31 cellular contexts compared by ENCODE assay signal in genomic region chr5:76314643-76315042, GRCh38.
"Had no signal": no experiment of that assay in that cellular context is flagged by ENCODE, and none has a peak within 500 bp of the region (broad histone marks: within the 10 kb centered on the region; RNA-seq: fewer than 3 reads in every experiment).

No MANE protein-coding gene starts in this region.

- H3K27ac Mint-ChIP-seq: activated CD4-positive, alpha-beta memory T cell treated with anti-CD3 and anti-CD28 coated beads for 36 hours; activated CD4-positive, alpha-beta T cell treated with anti-CD3 and anti-CD28 coated beads for 36 hours; activated CD4-positive, alpha-beta T cell treated with anti-CD3 and anti-CD28 coated beads, Interleukin-2, amount 10 ng/mL, durations not matched to agents 24 days and 14 days; activated naive CD8-positive, alpha-beta T cell; activated T-cell treated with anti-CD3 and anti-CD28 coated beads, Interleukin-2, amount 50 U/mL, for 24 hours; activated T-helper 17 cell treated with anti-CD3 and anti-CD28 coated beads, Interleukin-2, amount 50 U/mL, for 72 hours had no signal

- H3K36me3 ChIP-seq: brain microvascular endothelial cell, esophagus squamous epithelium, gastroesophageal sphincter had no signal

- FAIRE-seq: astrocyte, colon, endometrium, endothelial cell of umbilical vein had no signal

- H3K9me3 Mint-ChIP-seq: activated CD4-positive, alpha-beta memory T cell treated with anti-CD3 and anti-CD28 coated beads for 36 hours; activated CD4-positive, alpha-beta T cell treated with anti-CD3 and anti-CD28 coated beads, Interleukin-2, amount 10 ng/mL, durations not matched to agents 24 days and 14 days; activated T-cell treated with anti-CD3 and anti-CD28 coated beads, Interleukin-2, amount 50 U/mL, for 24 hours; activated T-helper 17 cell treated with anti-CD3 and anti-CD28 coated beads, Interleukin-2, amount 50 U/mL, for 72 hours had no signal

- DNase-seq: activated CD4-positive, alpha-beta memory T cell treated with anti-CD3 and anti-CD28 coated beads for 36 hours; activated CD4-positive, alpha-beta T cell treated with anti-CD3 and anti-CD28 coated beads for 36 hours; activated CD4-positive, alpha-beta T cell treated with anti-CD3 and anti-CD28 coated beads, Interleukin-2, amount 10 ng/mL, durations not matched to agents 24 days and 14 days; activated CD4-positive, CD25-positive, alpha-beta regulatory T cell; activated CD4-positive, CD25-positive, alpha-beta regulatory T cell treated with anti-CD3 and anti-CD28 coated beads, Interleukin-2, amount 50 U/mL, for 72 hours; activated CD8-positive, alpha-beta memory T cell treated with anti-CD3 and anti-CD28 coated beads, Interleukin-2, amount 50 U/mL, for 48 hours; activated effector memory CD4-positive, alpha-beta T cell treated with Interleukin-2 at 50 U/mL for 16 hours; activated gamma-delta T cell treated with Interleukin-2 at 50 U/mL for 16 hours; activated naive CD4-positive, alpha-beta T cell treated with anti-CD3 and anti-CD28 coated beads, Interleukin-2, amount 50 U/mL, for 16 hours; activated naive CD4-positive, alpha-beta T cell treated with Interleukin-2 at 50 U/mL for 16 hours; activated T-cell treated with anti-CD3 and anti-CD28 coated beads for 4 hours; activated T-cell treated with anti-CD3 and anti-CD28 coated beads, Interleukin-2, amount 50 U/mL, for 24 hours; amniotic stem cell; anterior cingulate cortex; brain microvascular endothelial cell; caudate nucleus; cortex of kidney; dermis blood vessel endothelial cell; effector CD8-positive, alpha-beta T cell; esophagus squamous epithelium; foreskin melanocyte; T-helper 1 cell; T-helper 2 cell had no signal

- H3K36me3 Mint-ChIP-seq: activated CD4-positive, alpha-beta memory T cell treated with anti-CD3 and anti-CD28 coated beads for 36 hours; activated naive CD8-positive, alpha-beta T cell had no signal

- H3K27me3 Mint-ChIP-seq: activated CD4-positive, alpha-beta memory T cell treated with anti-CD3 and anti-CD28 coated beads for 36 hours; activated CD4-positive, alpha-beta T cell treated with anti-CD3 and anti-CD28 coated beads for 36 hours; activated CD4-positive, alpha-beta T cell treated with anti-CD3 and anti-CD28 coated beads, Interleukin-2, amount 10 ng/mL, durations not matched to agents 24 days and 14 days; activated naive CD8-positive, alpha-beta T cell; activated T-cell treated with anti-CD3 and anti-CD28 coated beads, Interleukin-2, amount 50 U/mL, for 24 hours; activated T-helper 17 cell treated with anti-CD3 and anti-CD28 coated beads, Interleukin-2, amount 50 U/mL, for 72 hours had no signal

- H3K4me3 ChIP-seq: esophagus squamous epithelium, gastroesophageal sphincter had no signal

- H3K27me3 ChIP-seq: brain microvascular endothelial cell, esophagus squamous epithelium, gastroesophageal sphincter had no signal

- H3K9me3 ChIP-seq: esophagus squamous epithelium, gastroesophageal sphincter had no signal

- H3K4me3 Mint-ChIP-seq: activated CD4-positive, alpha-beta memory T cell treated with anti-CD3 and anti-CD28 coated beads for 36 hours; activated CD4-positive, alpha-beta T cell treated with anti-CD3 and anti-CD28 coated beads for 36 hours; activated CD4-positive, alpha-beta T cell treated with anti-CD3 and anti-CD28 coated beads, Interleukin-2, amount 10 ng/mL, durations not matched to agents 24 days and 14 days; activated naive CD8-positive, alpha-beta T cell; activated T-cell treated with anti-CD3 and anti-CD28 coated beads, Interleukin-2, amount 50 U/mL, for 24 hours; activated T-helper 17 cell treated with anti-CD3 and anti-CD28 coated beads, Interleukin-2, amount 50 U/mL, for 72 hours had no signal

- ATAC-seq: activated CD4-positive, alpha-beta T cell treated with anti-CD3 and anti-CD28 coated beads for 36 hours; activated T-helper 17 cell treated with anti-CD3 and anti-CD28 coated beads, Interleukin-2, amount 50 U/mL, for 72 hours; gastroesophageal sphincter had no signal

- H3K4me1 ChIP-seq: esophagus squamous epithelium, gastroesophageal sphincter had no signal

- H3K27ac ChIP-seq: brain microvascular endothelial cell, epithelial cell of prostate, esophagus squamous epithelium, gastroesophageal sphincter had no signal
